Comparison of ENCODE assay signal across 7 cellular contexts in genomic region chrX:53082773-53083616, GRCh38. TPM values are rescaled to one million over a fixed set of nuclear protein-coding genes. Genes with fewer than 3 reads are reported as not detected.
DNase-seq lines count a peak whose midpoint lies in the region; ATAC-seq and TF ChIP-seq lines count a peak whose summit lies in the region.

No MANE protein-coding gene starts in this region.

- WGBS in stomach, 5 donors = 3 to 43% (median 11%) methylated on average over 24 to 31 of the region's 31 CpGs

- H3K36me3 Mint-ChIP-seq in activated T-cell treated with anti-CD3 and anti-CD28 coated beads, Interleukin-2, amount 50 U/mL, for 72 hours (ENCODE audit: insufficient read depth in 2 of 2) = peaks cover 15 to 16% of the 10 kb centered on the region in 2 donors

- H3K4me1 Mint-ChIP-seq in activated T-cell treated with anti-CD3 and anti-CD28 coated beads, Interleukin-2, amount 50 U/mL, for 72 hours (ENCODE audit: low read depth) = peaks cover 48% of the 10 kb centered on the region

- TF ChIP-seq CTCF in stomach (IDR thresholded peaks at IDR 0.05) = no peak

- peak overlapping the region; percentile 90 to 94 for H3K4me3 Mint-ChIP-seq in activated T-cell treated with anti-CD3 and anti-CD28 coated beads, Interleukin-2, amount 50 U/mL, for 72 hours

- H3K4me3 ChIP-seq in iPS-18c (ENCODE audit: insufficient read depth, low read depth, low read length) = peak overlapping the region; percentile 68
- H3K4me3 ChIP-seq in stomach = peak overlapping the region; percentile 65 to 72 (median 70)

- H3K27me3 Mint-ChIP-seq in activated T-cell treated with anti-CD3 and anti-CD28 coated beads, Interleukin-2, amount 50 U/mL, for 72 hours (ENCODE audit: low read depth) = peaks cover 17% of the 10 kb centered on the region

- no peak for ATAC-seq in activated T-cell treated with anti-CD3 and anti-CD28 coated beads, Interleukin-2, amount 50 U/mL, for 72 hours (replicated peaks in 1 of 2)
- no peak for ATAC-seq in HG02759 (IDR thresholded peaks at IDR 0.05; ENCODE audit: unreplicated experiment)

- H3K4me1 ChIP-seq in stomach = peaks cover 0 to 47% (median 31%) of the 10 kb centered on the region in 4 donors

- peak overlapping the region; percentile 96 for H3K27ac Mint-ChIP-seq in activated T-cell treated with anti-CD3 and anti-CD28 coated beads, Interleukin-2, amount 50 U/mL, for 72 hours

- peaks cover 7% of the 10 kb centered on the region for H3K9me3 ChIP-seq in iPS-18c (ENCODE audit: control insufficient read depth, insufficient read depth, low read length)
- no peaks in the 10 kb centered on the region for H3K9me3 ChIP-seq in stomach

- peak overlapping the region; percentile 85 to 93 (median 91) for H3K27ac ChIP-seq in stomach

- intact Hi-C loops in stomach (cut with DNase I; ENCODE audit: low total_unique reads) = no loop called here

- TF ChIP-seq POLR2A in stomach (IDR thresholded peaks at IDR 0.05) = no peak

- no peak for TF ChIP-seq EP300 in stomach (IDR thresholded peaks at IDR 0.05)

- peaks cover 0 to 6% (median 0%) of the 10 kb centered on the region in 3 donors for H3K27me3 ChIP-seq in stomach

- DNase-seq in HK-2 (ENCODE audit: unreplicated experiment) (peak; percentile 16), stomach (no peak), NCI-H1105 treated with DMSO at 0.1 percent for 48 hours (lab: John Stamatoyannopoulos, UW) (no peak), NCI-H345 treated with DMSO at 0.1 percent for 48 hours (lab: John Stamatoyannopoulos, UW; ENCODE audit: unreplicated experiment) (no peak)
- DNase-seq in activated T-cell treated with anti-CD3 and anti-CD28 coated beads, Interleukin-2, amount 50 U/mL, for 72 hours = peak in 1 of 2 donors; percentile 33

- peaks cover 0 to 29% (median 20%) of the 10 kb centered on the region in 4 donors for H3K36me3 ChIP-seq in stomach

- H3K9me3 Mint-ChIP-seq in activated T-cell treated with anti-CD3 and anti-CD28 coated beads, Interleukin-2, amount 50 U/mL, for 72 hours = no peaks in the 10 kb centered on the region

RNA-seq across cellular contexts. Expression of gene TSPYL2, which starts 0.8 kb away (rescaled TPM):
- total RNA-seq in activated T-cell treated with anti-CD3 and anti-CD28 coated beads, Interleukin-2, amount 50 U/mL, for 72 hours = 10 to 100 TPM; 83.4 to 93.3 TPM
- 100 to 1,000 TPM in 1 of 5 donors, 10 to 100 TPM in 4; 19.9 to 105 (median 48.7) TPM for total RNA-seq in stomach
- polyA plus RNA-seq in stomach = 10 to 100 TPM; 22.1 to 50.6 (median 34.2) TPM

RNA-seq across cellular contexts. Expression of gene KANTR, which starts 10.9 kb away (rescaled TPM):
- total RNA-seq in activated T-cell treated with anti-CD3 and anti-CD28 coated beads, Interleukin-2, amount 50 U/mL, for 72 hours = 10 to 100 TPM; 10.8 to 11.4 TPM
- 10 to 100 TPM in 4 of 5 donors, 1 to 10 TPM in 1; 6.7 to 35.6 (median 18.7) TPM for total RNA-seq in stomach
- 1 to 10 TPM; 1.1 to 6.2 (median 1.6) TPM for polyA plus RNA-seq in stomach

RNA-seq across cellular contexts. Expression of gene GPR173, which starts 34.4 kb away (rescaled TPM):
- under 1 TPM; 0.31 to 0.81 TPM for total RNA-seq in activated T-cell treated with anti-CD3 and anti-CD28 coated beads, Interleukin-2, amount 50 U/mL, for 72 hours
- 1 to 10 TPM in 2 of 5 donors, not detected in 3; 1.0 to 7.5 TPM for total RNA-seq in stomach
- polyA plus RNA-seq in stomach = under 1 TPM in 2 of 3 donors, not detected in 1; 0.44 to 0.53 TPM
